In genomic region chrX:11438380-11438723, GRCh38 we compare ENCODE assay signal across 25 cellular contexts.
DNase-seq lines count a peak whose midpoint lies in the region; ATAC-seq and TF ChIP-seq lines count a peak whose summit lies in the region.
"Had no signal": no experiment of that assay in that cellular context is flagged by ENCODE, and none has a peak within 500 bp of the region (broad histone marks: within the 10 kb centered on the region; RNA-seq: fewer than 3 reads in every experiment).

No MANE protein-coding gene starts in this region.

- H3K4me1 Mint-ChIP-seq in Calu3 (ENCODE audit: low read depth, unreplicated experiment): no peaks in the 10 kb centered on the region
- H3K4me1 Mint-ChIP-seq: naive thymus-derived CD4-positive, alpha-beta T cell; stimulated activated naive B cell treated with anti-CD40 and anti-IgM and Interleukin-4, amounts not matched to agents 10 μg/mL and 1 μg/mL and 100 μg/mL, for 72 hours had no signal

- no peak overlapping the region for H3K4me3 Mint-ChIP-seq in Calu3 (ENCODE audit: low read depth, unreplicated experiment)
- H3K4me3 Mint-ChIP-seq: activated CD8-positive, alpha-beta T cell treated with anti-CD3 and anti-CD28 coated beads, Interleukin-2, amount 10 ng/mL, durations not matched to agents 7 days and 5 days; activated naive CD4-positive, alpha-beta T cell treated with anti-CD3 and anti-CD28 coated beads for 36 hours; effector memory CD8-positive, alpha-beta T cell; naive thymus-derived CD4-positive, alpha-beta T cell; stimulated activated naive B cell treated with anti-CD40 and anti-IgM and Interleukin-4, amounts not matched to agents 10 μg/mL and 1 μg/mL and 100 μg/mL, for 72 hours had no signal

- TF ChIP-seq POLR2A in heart left ventricle (IDR thresholded peaks at IDR 0.05) (no peak), transverse colon (IDR thresholded peaks at IDR 0.05) (no peak), spleen (IDR thresholded peaks at IDR 0.05) (no peak)

- H3K9me3 ChIP-seq in heart left ventricle: no peaks in the 10 kb centered on the region
- H3K9me3 ChIP-seq in osteoblast (ENCODE audit: low read depth, low read length): no peaks in the 10 kb centered on the region
- no peaks in the 10 kb centered on the region for H3K9me3 ChIP-seq in transverse colon
- H3K9me3 ChIP-seq in spleen: no peaks in the 10 kb centered on the region
- H3K9me3 ChIP-seq: ovary, upper lobe of left lung had no signal

- no peaks in the 10 kb centered on the region for H3K9me3 Mint-ChIP-seq in Calu3 (ENCODE audit: low read depth, unreplicated experiment)
- H3K9me3 Mint-ChIP-seq: activated naive CD4-positive, alpha-beta T cell treated with anti-CD3 and anti-CD28 coated beads for 36 hours; effector memory CD8-positive, alpha-beta T cell; stimulated activated naive B cell treated with anti-CD40 and anti-IgM and Interleukin-4, amounts not matched to agents 10 μg/mL and 1 μg/mL and 100 μg/mL, for 72 hours had no signal

- H3K4me2 ChIP-seq in osteoblast (ENCODE audit: insufficient read depth, low read length): peak overlapping the region; percentile 29

- no peaks in the 10 kb centered on the region for H4K20me1 ChIP-seq in osteoblast (ENCODE audit: insufficient read depth, low read length)

- H3K4me3 ChIP-seq in heart left ventricle (no peak overlapping the region), coronary artery (no peak overlapping the region), osteoblast (ENCODE audit: insufficient read depth, low read length) (no peak overlapping the region), transverse colon (no peak overlapping the region), spleen (no peak overlapping the region)
- H3K4me3 ChIP-seq: ovary, upper lobe of left lung had no signal

- no peak overlapping the region for H3K27ac Mint-ChIP-seq in Calu3 (ENCODE audit: unreplicated experiment)
- H3K27ac Mint-ChIP-seq: activated CD8-positive, alpha-beta T cell treated with anti-CD3 and anti-CD28 coated beads, Interleukin-2, amount 10 ng/mL, durations not matched to agents 7 days and 5 days; activated naive CD4-positive, alpha-beta T cell treated with anti-CD3 and anti-CD28 coated beads for 36 hours; effector memory CD8-positive, alpha-beta T cell; naive thymus-derived CD4-positive, alpha-beta T cell; stimulated activated naive B cell treated with anti-CD40 and anti-IgM and Interleukin-4, amounts not matched to agents 10 μg/mL and 1 μg/mL and 100 μg/mL, for 72 hours had no signal

- no peaks in the 10 kb centered on the region for H3K27me3 Mint-ChIP-seq in Calu3 (ENCODE audit: unreplicated experiment)
- H3K27me3 Mint-ChIP-seq: effector memory CD8-positive, alpha-beta T cell had no signal

- peaks cover 0 to 6% (median 0%) of the 10 kb centered on the region in 9 donors for H3K27me3 ChIP-seq in heart left ventricle
- H3K27me3 ChIP-seq in osteoblast (ENCODE audit: insufficient read depth, low read length): no peaks in the 10 kb centered on the region
- no peaks in the 10 kb centered on the region for H3K27me3 ChIP-seq in transverse colon
- peaks cover 0 to 13% (median 0%) of the 10 kb centered on the region in 7 donors for H3K27me3 ChIP-seq in spleen (replicated peaks in 1 of 7)
- H3K27me3 ChIP-seq: ovary, upper lobe of left lung had no signal

- in situ Hi-C loops in transverse colon (cut with MboI; ENCODE audit: low pct_ligation_motif_present in 1 of 4, low pct_unique_long_range_greater_than_20kb in 1 of 4, low sequenced_read_pairs in 3 of 4): no loop called here

- H3K27ac ChIP-seq in heart left ventricle (peak overlapping the region in 10 of 12 donors; percentile 14 to 64 (median 46)), coronary artery (peak overlapping the region; percentile 70 to 75), osteoblast (ENCODE audit: low read depth, low read length) (peak overlapping the region; percentile 65), transverse colon (peak overlapping the region; percentile 38 to 66 (median 54)), spleen (no peak overlapping the region)
- H3K27ac ChIP-seq: upper lobe of left lung had no signal

- no peak for TF ChIP-seq CTCF in heart left ventricle (IDR thresholded peaks at IDR 0.05)
- no peak for TF ChIP-seq CTCF in coronary artery (IDR thresholded peaks at IDR 0.05)
- TF ChIP-seq CTCF in osteoblast (IDR thresholded peaks at IDR 0.05; ENCODE audit: extremely low read depth, low read depth, low read length): no peak
- no peak for TF ChIP-seq CTCF in transverse colon (IDR thresholded peaks at IDR 0.05)
- no peak for TF ChIP-seq CTCF in Calu3 (IDR thresholded peaks at IDR 0.05; ENCODE audit: unreplicated experiment)
- no peak for TF ChIP-seq CTCF in spleen (IDR thresholded peaks at IDR 0.05 in 8 of 11, conservative IDR thresholded peaks at IDR 0.05 in 3 of 11)

- no peak overlapping the region for H2AFZ ChIP-seq in osteoblast (ENCODE audit: low read length)

- H3K36me3 Mint-ChIP-seq in Calu3 (ENCODE audit: insufficient read depth, unreplicated experiment): no peaks in the 10 kb centered on the region
- H3K36me3 Mint-ChIP-seq: naive thymus-derived CD4-positive, alpha-beta T cell; stimulated activated naive B cell treated with anti-CD40 and anti-IgM and Interleukin-4, amounts not matched to agents 10 μg/mL and 1 μg/mL and 100 μg/mL, for 72 hours had no signal

- ATAC-seq in heart left ventricle (no peak), left ventricle myocardium superior (no peak)
- ATAC-seq: activated CD4-positive, CD25-positive, alpha-beta regulatory T cell treated with anti-CD3 and anti-CD28 coated beads, Interleukin-2, amount 50 U/mL, for 24 hours; activated CD8-positive, alpha-beta T cell treated with anti-CD3 and anti-CD28 coated beads, Interleukin-2, amount 10 ng/mL, durations not matched to agents 7 days and 5 days; effector memory CD8-positive, alpha-beta T cell; HCT116; naive thymus-derived CD4-positive, alpha-beta T cell; stimulated activated naive B cell treated with anti-CD40 and anti-IgM and Interleukin-4, amounts not matched to agents 10 μg/mL and 1 μg/mL and 100 μg/mL, for 72 hours had no signal

- no peak for TF ChIP-seq EP300 in transverse colon (IDR thresholded peaks at IDR 0.05; ENCODE audit: low read depth)

- no peaks in the 10 kb centered on the region for H3K36me3 ChIP-seq in heart left ventricle
- no peaks in the 10 kb centered on the region for H3K36me3 ChIP-seq in osteoblast (ENCODE audit: insufficient read depth, low read length)
- no peaks in the 10 kb centered on the region for H3K36me3 ChIP-seq in transverse colon
- no peaks in the 10 kb centered on the region for H3K36me3 ChIP-seq in spleen
- H3K36me3 ChIP-seq: ovary, upper lobe of left lung had no signal

- H3K4me1 ChIP-seq in heart left ventricle: no peaks in the 10 kb centered on the region
- H3K4me1 ChIP-seq in osteoblast (ENCODE audit: insufficient read depth, low read length): peaks cover 26% of the 10 kb centered on the region
- H3K4me1 ChIP-seq in transverse colon: no peaks in the 10 kb centered on the region
- H3K4me1 ChIP-seq in spleen: no peaks in the 10 kb centered on the region
- H3K4me1 ChIP-seq: upper lobe of left lung had no signal

- WGBS in heart left ventricle, 4 donors: 70 to 81% (median 72%) methylated on average over 2 of the region's 2 CpGs
- 76 to 100% methylated on average over 1 to 2 of the region's 2 CpGs for WGBS in transverse colon (ENCODE audit: low coverage in 1 of 2), 2 donors
- 70 to 92% (median 79%) methylated on average over 2 of the region's 2 CpGs for WGBS in spleen, 5 donors

- CTCF ChIA-PET in Calu3 (lab: Charles Lee): no interaction called here

- intact Hi-C loops in heart left ventricle (cut with DNase I) (no loop called here), left ventricle myocardium superior (cut with micrococcal nuclease) (no loop called here), transverse colon (cut with DNase I; ENCODE audit: low total_unique reads) (no loop called here), Calu3 (cut with micrococcal nuclease; ENCODE audit: unreplicated experiment) (no loop called here), spleen (cut with DNase I; ENCODE audit: low total_unique reads) (no loop called here)

- no peak for DNase-seq in heart left ventricle
- DNase-seq in left ventricle myocardium superior: no peak
- DNase-seq in coronary artery (ENCODE audit: low spot score): no peak
- no peak for DNase-seq in osteoblast (ENCODE audit: insufficient read length, low spot score, missing footprints)
- DNase-seq in transverse colon: no peak
- DNase-seq in Calu3: no peak
- DNase-seq in AG20443 (ENCODE audit: low spot score): no peak
- DNase-seq in spleen: no peak
- DNase-seq: activated CD8-positive, alpha-beta T cell treated with anti-CD3 and anti-CD28 coated beads, Interleukin-2, amount 10 ng/mL, durations not matched to agents 7 days and 5 days; activated naive CD4-positive, alpha-beta T cell treated with anti-CD3 and anti-CD28 coated beads for 36 hours; activated T-cell treated with anti-CD3 and anti-CD28 coated beads, Interleukin-2, amount 50 U/mL, for 48 hours; C1 segment of cervical spinal cord; effector memory CD8-positive, alpha-beta T cell; Karpas-422; mammary epithelial cell; naive thymus-derived CD4-positive, alpha-beta T cell; NCI-H1105; NCI-H2107; NCI-H510A; ovary; stimulated activated CD4-positive, alpha-beta T cell treated with anti-CD3 and anti-CD28 coated beads, Interleukin-2, amount 100 ng/mL, for 24 hours; stimulated activated naive B cell treated with anti-CD40 and anti-IgM and Interleukin-4, amounts not matched to agents 10 μg/mL and 1 μg/mL and 100 μg/mL, for 72 hours; upper lobe of left lung had no signal

- H3K79me2 ChIP-seq in osteoblast (ENCODE audit: insufficient read depth, low read length): no peaks in the 10 kb centered on the region

- BruUV-seq in Calu3 (replicated peaks; lab: Mats Ljungman, UMichigan): no TSS peak

Comparison
In these comparisons a context has a peak if more than half of its experiments do, and no peak if none do; other contexts are left out.
1. H3K27ac ChIP-seq: peak in heart left ventricle (10 of 12), coronary artery (2 of 2), osteoblast (single experiment) and transverse colon (4 of 4); none in spleen (0 of 8).